ENCODE assay signal across 8 cellular contexts in genomic region chr9:32572900-32573523, GRCh38. TPM values are rescaled to one million over a fixed set of nuclear protein-coding genes. Genes with fewer than 3 reads are reported as not detected.
A peak's percentile ranks its signal among the peaks of the same experiment; 100 is the strongest.
DNase-seq lines count a peak whose midpoint lies in the region; ATAC-seq and TF ChIP-seq lines count a peak whose summit lies in the region.

NDUFB6 (minus strand) TSS chr9:32573159; CDS start chr9:32573060, 99 bp downstream.

- H3K27me3 ChIP-seq in RWPE2 (ENCODE audit: insufficient read depth, poor library complexity, severe bottlenecking), result no peaks in the 10 kb centered on the region

- H3K9me3 ChIP-seq in RWPE2 (ENCODE audit: severe bottlenecking), result no peaks in the 10 kb centered on the region

- peak; percentile 95 for DNase-seq in Daoy (ENCODE audit: low read depth)
- DNase-seq in H4 (ENCODE audit: low spot score), result peak; percentile 82
- peak; percentile 97 for DNase-seq in LoVo (ENCODE audit: low spot score)
- DNase-seq in RWPE2 (ENCODE audit: low spot score), result peak; percentile 85
- peak; percentile 92 for DNase-seq in activated T-helper 2 cell treated with anti-CD3 and anti-CD28 coated beads, Interferon-gamma antibody, Interleukin-2, Interleukin-4, amounts not matched to agents 10 μg/mL and 5 μg/mL and 100 μg/mL, durations not matched to agents 14 hours and 24 hours and 36 hours (ENCODE audit: low spot score)
- peak; percentile 91 for DNase-seq in fibroblast of mammary gland (ENCODE audit: low read depth)
- DNase-seq in natural killer cell treated with Interleukin-12 subunit alpha and Interleukin-12 subunit beta and Interleukin-15 and Interleukin-18, amount 100 ng/mL, for 72 hours (ENCODE audit: low spot score), result peak; percentile 96
- DNase-seq in stimulated activated naive CD8-positive, alpha-beta T cell treated with anti-CD3 and anti-CD28 coated beads, Interleukin-15, Interleukin-2, amounts not matched to agents 100 U/mL and 50 U/mL, for 24 hours, result peak; percentile 96

- no peak for TF ChIP-seq CTCF in RWPE2 (IDR thresholded peaks at IDR 0.05; ENCODE audit: poor library complexity, severe bottlenecking)
- no peak for TF ChIP-seq CTCF in fibroblast of mammary gland (conservative IDR thresholded peaks at IDR 0.05; ENCODE audit: control insufficient read depth, insufficient read depth, low read depth, low read length)

- peaks cover 14% of the 10 kb centered on the region for H3K4me1 ChIP-seq in RWPE2 (ENCODE audit: insufficient read depth, poor library complexity, severe bottlenecking)

- H3K9me3 Mint-ChIP-seq in activated T-helper 2 cell treated with anti-CD3 and anti-CD28 coated beads, Interferon-gamma antibody, Interleukin-2, Interleukin-4, amounts not matched to agents 10 μg/mL and 5 μg/mL and 100 μg/mL, durations not matched to agents 14 hours and 24 hours and 36 hours, result no peaks in the 10 kb centered on the region
- no peaks in the 10 kb centered on the region for H3K9me3 Mint-ChIP-seq in natural killer cell treated with Interleukin-12 subunit alpha and Interleukin-12 subunit beta and Interleukin-15 and Interleukin-18, amount 100 ng/mL, for 72 hours

- H3K27me3 Mint-ChIP-seq in activated T-helper 2 cell treated with anti-CD3 and anti-CD28 coated beads, Interferon-gamma antibody, Interleukin-2, Interleukin-4, amounts not matched to agents 10 μg/mL and 5 μg/mL and 100 μg/mL, durations not matched to agents 14 hours and 24 hours and 36 hours (ENCODE audit: low read depth), result peaks cover 8% of the 10 kb centered on the region
- H3K27me3 Mint-ChIP-seq in natural killer cell treated with Interleukin-12 subunit alpha and Interleukin-12 subunit beta and Interleukin-15 and Interleukin-18, amount 100 ng/mL, for 72 hours, result peaks cover 5% of the 10 kb centered on the region in 2 donors

- H3K36me3 ChIP-seq in RWPE2 (ENCODE audit: low read depth), result peaks cover 30% of the 10 kb centered on the region

- H3K27ac Mint-ChIP-seq in activated T-helper 2 cell treated with anti-CD3 and anti-CD28 coated beads, Interferon-gamma antibody, Interleukin-2, Interleukin-4, amounts not matched to agents 10 μg/mL and 5 μg/mL and 100 μg/mL, durations not matched to agents 14 hours and 24 hours and 36 hours, result peak within 1 kb of the TSS; percentile 97
- peak within 1 kb of the TSS; percentile 90 to 99 for H3K27ac Mint-ChIP-seq in natural killer cell treated with Interleukin-12 subunit alpha and Interleukin-12 subunit beta and Interleukin-15 and Interleukin-18, amount 100 ng/mL, for 72 hours

- peak within 1 kb of the TSS; percentile 97 for H3K4me3 Mint-ChIP-seq in activated T-helper 2 cell treated with anti-CD3 and anti-CD28 coated beads, Interferon-gamma antibody, Interleukin-2, Interleukin-4, amounts not matched to agents 10 μg/mL and 5 μg/mL and 100 μg/mL, durations not matched to agents 14 hours and 24 hours and 36 hours (ENCODE audit: low read depth)
- H3K4me3 Mint-ChIP-seq in natural killer cell treated with Interleukin-12 subunit alpha and Interleukin-12 subunit beta and Interleukin-15 and Interleukin-18, amount 100 ng/mL, for 72 hours, result peak within 1 kb of the TSS; percentile 97

- H3K4me3 ChIP-seq in RWPE2 (ENCODE audit: severe bottlenecking), result peak within 1 kb of the TSS; percentile 92
- H3K4me3 ChIP-seq in fibroblast of mammary gland (ENCODE audit: control insufficient read depth, low read depth, low read length), result peak within 1 kb of the TSS; percentile 83

- intact Hi-C loops in activated T-helper 2 cell treated with anti-CD3 and anti-CD28 coated beads, Interferon-gamma antibody, Interleukin-2, Interleukin-4, amounts not matched to agents 10 μg/mL and 5 μg/mL and 100 μg/mL, durations not matched to agents 14 hours and 24 hours and 36 hours (cut with micrococcal nuclease), result loop anchor here (1.0 kb wide), 5 partner anchors 17 to 194 kb away; partner anchors contain the start of genes ACO1 and RIGI

- H3K36me3 Mint-ChIP-seq in activated T-helper 2 cell treated with anti-CD3 and anti-CD28 coated beads, Interferon-gamma antibody, Interleukin-2, Interleukin-4, amounts not matched to agents 10 μg/mL and 5 μg/mL and 100 μg/mL, durations not matched to agents 14 hours and 24 hours and 36 hours (ENCODE audit: low read depth), result peaks cover 10% of the 10 kb centered on the region
- H3K36me3 Mint-ChIP-seq in natural killer cell treated with Interleukin-12 subunit alpha and Interleukin-12 subunit beta and Interleukin-15 and Interleukin-18, amount 100 ng/mL, for 72 hours, result peaks cover 3% of the 10 kb centered on the region

- H3K4me1 Mint-ChIP-seq in activated T-helper 2 cell treated with anti-CD3 and anti-CD28 coated beads, Interferon-gamma antibody, Interleukin-2, Interleukin-4, amounts not matched to agents 10 μg/mL and 5 μg/mL and 100 μg/mL, durations not matched to agents 14 hours and 24 hours and 36 hours (ENCODE audit: low read depth), result peaks cover 23% of the 10 kb centered on the region
- H3K4me1 Mint-ChIP-seq in natural killer cell treated with Interleukin-12 subunit alpha and Interleukin-12 subunit beta and Interleukin-15 and Interleukin-18, amount 100 ng/mL, for 72 hours (ENCODE audit: low read depth in 2 of 2), result peaks cover 16 to 27% of the 10 kb centered on the region in 2 donors

- peak; percentile 85 for ATAC-seq in RWPE2 (ENCODE audit: low read depth)
- ATAC-seq in natural killer cell treated with Interleukin-12 subunit alpha and Interleukin-12 subunit beta and Interleukin-15 and Interleukin-18, amount 100 ng/mL, for 72 hours, result peak; percentile 93 to 96
- peak; percentile 87 for ATAC-seq in stimulated activated naive CD8-positive, alpha-beta T cell treated with anti-CD3 and anti-CD28 coated beads, Interleukin-15, Interleukin-2, amounts not matched to agents 100 U/mL and 50 U/mL, for 24 hours

- H3K27ac ChIP-seq in RWPE2 (ENCODE audit: poor library complexity, severe bottlenecking), result peak within 1 kb of the TSS; percentile 69

RNA-seq across cellular contexts. Expression of gene NDUFB6, which starts in this region (rescaled TPM):
- 185 and 206 TPM in 2 replicates for total RNA-seq in Daoy (2014; rRNA removed; shearing (Covaris generic))
- total RNA-seq in H4 (2014; rRNA removed; shearing (Covaris generic)), result 98.4 and 108 TPM in 2 replicates
- total RNA-seq in activated T-helper 2 cell treated with anti-CD3 and anti-CD28 coated beads, Interferon-gamma antibody, Interleukin-2, Interleukin-4, amounts not matched to agents 10 μg/mL and 5 μg/mL and 100 μg/mL, durations not matched to agents 14 hours and 24 hours and 36 hours, result 43.9 and 47.4 TPM in 2 replicates
- total RNA-seq in natural killer cell treated with Interleukin-12 subunit alpha and Interleukin-12 subunit beta and Interleukin-15 and Interleukin-18, amount 100 ng/mL, for 72 hours, result 10 to 100 TPM; 28.9 to 33.8 TPM

Comparison
In these comparisons a context has a peak if more than half of its experiments do, and no peak if none do; other contexts are left out.
1. Peak in every context shown above with its lines: DNase-seq, ATAC-seq, H3K4me3 ChIP-seq and H3K27ac ChIP-seq.